ENCODE assay signal across 7 cellular contexts in genomic region chr7:100919335-100919734, GRCh38. TPM values are rescaled to one million over a fixed set of nuclear protein-coding genes. Genes with fewer than 3 reads are reported as not detected.
"Had no signal": no experiment of that assay in that cellular context is flagged by ENCODE, and none has a peak within 500 bp of the region (broad histone marks: within the 10 kb centered on the region; RNA-seq: fewer than 3 reads in every experiment).

No MANE protein-coding gene starts in this region.

RNA-seq across cellular contexts. Expression of gene MUC3A, which starts 30.0 kb away (rescaled TPM):
- total RNA-seq: suprapubic skin, urinary bladder had no signal

RNA-seq across cellular contexts. Expression of gene MUC12, which starts 50.0 kb away (rescaled TPM):
- total RNA-seq: suprapubic skin, temporal lobe, thoracic aorta, thyroid gland, tibial nerve, upper lobe of right lung had no signal
